Comparison of ENCODE assay signal across 8 cellular contexts in the genomic region with DNA sequence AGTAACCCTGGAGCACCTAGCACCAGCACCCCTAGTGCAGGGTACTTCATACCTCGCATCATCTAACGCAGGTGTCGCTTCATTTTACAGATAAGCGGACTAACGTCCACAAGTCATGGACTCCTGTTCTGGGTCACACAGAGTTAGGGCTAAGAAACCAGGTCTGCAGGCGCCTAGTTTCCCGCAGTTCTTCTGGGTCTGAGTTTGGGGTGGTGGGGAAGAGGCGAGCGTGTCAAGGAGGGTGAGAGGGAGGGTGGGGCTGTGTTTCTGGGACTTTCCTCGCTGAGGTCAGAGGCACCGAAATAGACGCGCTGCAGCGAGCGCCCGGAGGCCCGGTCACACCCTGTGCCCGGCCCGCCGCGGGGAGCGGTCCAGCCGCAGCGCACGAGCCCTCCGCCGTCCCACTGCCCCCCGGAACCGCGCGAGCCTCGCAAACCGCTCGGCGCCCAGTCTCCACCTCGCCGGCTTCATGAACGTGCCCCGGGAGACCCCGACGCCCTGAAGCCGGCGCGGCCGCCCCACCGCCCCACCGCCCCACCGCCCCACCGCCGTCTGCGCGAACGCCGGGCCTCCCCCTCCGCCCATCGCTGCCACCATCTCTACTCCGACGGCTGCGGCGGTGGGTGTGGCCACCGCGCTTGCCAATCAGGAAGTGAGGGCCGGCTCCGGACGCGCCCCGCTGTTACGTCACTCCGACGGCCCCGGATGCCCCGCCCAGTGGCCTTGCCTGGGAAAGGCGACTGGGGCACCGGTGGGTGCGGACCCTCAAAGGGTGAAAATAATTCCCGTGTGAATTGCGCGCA. TPM values are rescaled to one million over a fixed set of nuclear protein-coding genes. Genes with fewer than 3 reads are reported as not detected.
DNase-seq lines count a peak whose midpoint lies in the region; ATAC-seq and TF ChIP-seq lines count a peak whose summit lies in the region.

No MANE protein-coding gene starts in this region.

- ATAC-seq in HG03378 (IDR thresholded peaks at IDR 0.05; ENCODE audit: unreplicated experiment) = peak; percentile 47

- H3K27ac ChIP-seq in ectodermal cell (ENCODE audit: insufficient read depth, low read depth, low read length, poor library complexity, severe bottlenecking) = no peak overlapping the region

- no peaks in the 10 kb centered on the region for H3K36me3 ChIP-seq in BJ (ENCODE audit: control insufficient read depth, insufficient read depth, low read length)
- no peaks in the 10 kb centered on the region for H3K36me3 ChIP-seq in ectodermal cell (ENCODE audit: control insufficient read depth, insufficient read depth, low read length)

- no peak for TF ChIP-seq CTCF in BJ (IDR thresholded peaks at IDR 0.05; ENCODE audit: insufficient read depth, low read depth, low read length)

- CTCF ChIA-PET in BJ (lab: Yijun Ruan, JAX) = interaction anchor here (0.7 to 8.8 kb wide), 5 partner anchors 10 to 103 kb away, joined by 3 to 223 read pairs (median 6); a partner anchor contains a TSS

- TF ChIP-seq POLR2A in GM19193 (IDR thresholded peaks at IDR 0.05; ENCODE audit: extremely low read depth, insufficient read depth, insufficient read length) = peak; percentile 72

- POLR2A ChIA-PET in BJ (lab: Charles Lee) = no interaction called here

- DNase-seq in BJ (ENCODE audit: low read depth) (no peak), NCI-H774 (lab: John Stamatoyannopoulos, UW) (peak; percentile 63), lung microvascular endothelial cell (ENCODE audit: low read depth in 2 of 2) (peak; percentile 81 to 87)
- DNase-seq in activated CD8-positive, alpha-beta memory T cell treated with anti-CD3 and anti-CD28 coated beads for 1 hour (ENCODE audit: extremely low read depth in 1 of 2, low read depth in 1 of 2) = peak; percentile 66 to 78
- peak; percentile 65 to 71 (median 70) for DNase-seq in stimulated activated CD4-positive, alpha-beta T cell treated with anti-CD3 and anti-CD28 coated beads, TNF-alpha, amount 100 ng/mL, for 4 hours (ENCODE audit: low read depth in 3 of 3)

- H3K27me3 ChIP-seq in BJ (ENCODE audit: control insufficient read depth, insufficient read depth, low read length) (no peaks in the 10 kb centered on the region), ectodermal cell (ENCODE audit: control insufficient read depth, insufficient read depth, low read length, poor library complexity, severe bottlenecking) (no peaks in the 10 kb centered on the region)

- no peaks in the 10 kb centered on the region for H3K9me3 ChIP-seq in ectodermal cell (ENCODE audit: control insufficient read depth, low read length)

- peaks cover 24% of the 10 kb centered on the region for H3K4me1 ChIP-seq in ectodermal cell (ENCODE audit: control insufficient read depth, insufficient read depth, low read length)

- WGBS in ectodermal cell, 2 experiments = 6 to 7% methylated on average over 78 of the region's 78 CpGs

- H3K4me3 ChIP-seq in BJ (ENCODE audit: low read depth, low read length) (peak overlapping the region; percentile 42), ectodermal cell (ENCODE audit: insufficient read depth, low read depth, low read length) (peak overlapping the region; percentile 39)

RNA-seq across cellular contexts. Expression of a gene that starts 12.3 kb away (rescaled TPM):
- polyA plus RNA-seq in BJ (2011; rRNA removed) = 68.0 and 75.7 TPM in 2 replicates
- 16.4 and 33.2 TPM in 2 replicates for polyA minus RNA-seq in BJ (2011; rRNA and poly(A)+ RNA removed)
- 43.7 TPM for polyA plus RNA-seq in ectodermal cell (2013, experiment 1 of 4)
- polyA plus RNA-seq in ectodermal cell (2013, experiment 2 of 4) = 27.6 TPM
- 35.9 TPM for polyA plus RNA-seq in ectodermal cell (2013, experiment 3 of 4)
- polyA plus RNA-seq in ectodermal cell (2013, experiment 4 of 4) = 36.1 TPM
- 19.2 and 21.4 TPM in 2 replicates for total RNA-seq in lung microvascular endothelial cell

RNA-seq across cellular contexts. Expression of a gene that starts 24.7 kb away (rescaled TPM):
- not detected in 2 replicates for polyA plus RNA-seq in BJ (2011; rRNA removed)
- polyA minus RNA-seq in BJ (2011; rRNA and poly(A)+ RNA removed) = 0.21 TPM in 1 of 2 replicates, not detected in the other
- polyA plus RNA-seq in ectodermal cell (2013, experiment 1 of 4) = not detected
- not detected for polyA plus RNA-seq in ectodermal cell (2013, experiment 2 of 4)
- polyA plus RNA-seq in ectodermal cell (2013, experiment 3 of 4) = not detected
- polyA plus RNA-seq in ectodermal cell (2013, experiment 4 of 4) = not detected
- under 0.01 and 0.20 TPM in 2 replicates for total RNA-seq in lung microvascular endothelial cell

RNA-seq across cellular contexts. Expression of a gene that starts 55.8 kb away (rescaled TPM):
- 3.5 and 4.1 TPM in 2 replicates for polyA plus RNA-seq in BJ (2011; rRNA removed)
- polyA minus RNA-seq in BJ (2011; rRNA and poly(A)+ RNA removed) = 4.4 and 5.2 TPM in 2 replicates
- 90.4 TPM for polyA plus RNA-seq in ectodermal cell (2013, experiment 1 of 4)
- 114 TPM for polyA plus RNA-seq in ectodermal cell (2013, experiment 2 of 4)
- polyA plus RNA-seq in ectodermal cell (2013, experiment 3 of 4) = 75.5 TPM
- 88.7 TPM for polyA plus RNA-seq in ectodermal cell (2013, experiment 4 of 4)
- total RNA-seq in lung microvascular endothelial cell = 5.0 and 6.7 TPM in 2 replicates
